13 cellular contexts compared by ENCODE assay signal in the genomic region with DNA sequence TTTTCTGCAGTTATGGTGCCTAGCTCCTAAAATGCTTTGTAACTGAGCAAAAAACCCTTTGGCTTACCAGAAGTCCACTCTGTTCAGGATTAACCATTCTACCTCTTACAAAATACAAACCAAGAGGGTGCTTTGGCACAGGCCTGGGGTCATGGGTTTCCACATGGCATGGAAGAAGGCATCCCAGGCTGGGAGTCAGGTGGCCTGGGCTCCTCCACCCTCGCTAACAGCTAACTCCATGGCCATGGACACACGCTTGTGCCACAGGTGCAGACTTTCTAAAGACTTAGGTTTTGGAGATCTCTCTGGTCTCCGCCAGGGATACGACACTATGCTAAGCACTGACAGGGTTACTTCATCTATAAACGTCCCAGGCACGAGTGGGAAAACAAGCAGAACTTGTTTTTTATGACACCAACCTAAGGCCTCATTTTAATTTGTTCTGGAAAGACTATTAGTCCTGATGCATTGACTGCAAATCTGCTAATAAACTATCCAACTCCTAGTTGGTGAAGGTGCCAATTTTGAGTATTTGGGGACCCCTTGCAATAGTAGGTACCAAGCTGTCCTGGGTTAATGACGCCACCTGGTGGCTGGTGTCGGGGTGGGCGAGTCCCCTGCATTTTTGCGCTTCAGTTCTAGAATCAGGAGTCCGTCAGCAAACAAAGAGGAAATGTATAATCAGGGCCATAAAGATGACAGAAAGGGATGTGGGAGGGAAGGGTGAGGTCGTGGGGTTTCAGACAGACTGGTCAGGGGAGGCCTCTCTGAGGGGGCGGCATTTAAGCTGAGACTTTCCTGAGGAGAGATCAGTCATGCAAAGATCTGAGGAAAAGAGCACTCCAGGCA. TPM values are rescaled to one million over a fixed set of nuclear protein-coding genes. Genes with fewer than 3 reads are reported as not detected.
DNase-seq lines count a peak whose midpoint lies in the region; ATAC-seq, FAIRE-seq and TF ChIP-seq lines count a peak whose summit lies in the region.
"Had no signal": no experiment of that assay in that cellular context is flagged by ENCODE, and none has a peak within 500 bp of the region (broad histone marks: within the 10 kb centered on the region; RNA-seq: fewer than 3 reads in every experiment).

No MANE protein-coding gene starts in this region.

- FAIRE-seq in bronchial epithelial cell (lab: Jason Lieb, UNC) (no peak), GM12891 (lab: Jason Lieb, UNC) (no peak)

- no peaks in the 10 kb centered on the region for H3K27me3 ChIP-seq in bronchial epithelial cell (ENCODE audit: control insufficient read depth, insufficient read depth, low read length)

- no peak overlapping the region for H3K27ac Mint-ChIP-seq in progenitor cell of endocrine pancreas
- no peak overlapping the region for H3K27ac Mint-ChIP-seq in naive thymus-derived CD8-positive, alpha-beta T cell
- no peak overlapping the region for H3K27ac Mint-ChIP-seq in activated T-helper 1 cell treated with anti-CD3 and anti-CD28 coated beads, Interleukin-12 subunit alpha, Interleukin-12 subunit beta, Interleukin-2, Interleukin-4 antibody, amounts not matched to agents 30 ng/mL and 10 ng/mL and 1 ng/mL, durations not matched to agents 14 hours and 24 hours and 36 hours
- H3K27ac Mint-ChIP-seq: stimulated activated naive CD8-positive, alpha-beta T cell treated with anti-CD3 and anti-CD28 coated beads, Interleukin-15, Interleukin-2, amounts not matched to agents 100 ng/mL and 50 ng/mL, for 24 hours had no signal

- no peaks in the 10 kb centered on the region for H3K36me3 Mint-ChIP-seq in progenitor cell of endocrine pancreas (ENCODE audit: insufficient read depth)
- peaks cover 0 to 7% (median 0%) of the 10 kb centered on the region in 3 donors for H3K36me3 Mint-ChIP-seq in naive thymus-derived CD8-positive, alpha-beta T cell
- H3K36me3 Mint-ChIP-seq in activated T-helper 1 cell treated with anti-CD3 and anti-CD28 coated beads, Interleukin-12 subunit alpha, Interleukin-12 subunit beta, Interleukin-2, Interleukin-4 antibody, amounts not matched to agents 30 ng/mL and 10 ng/mL and 1 ng/mL, durations not matched to agents 14 hours and 24 hours and 36 hours (ENCODE audit: low read depth) = no peaks in the 10 kb centered on the region

- no peak for TF ChIP-seq POLR2A in GM12891 (IDR thresholded peaks at IDR 0.05; ENCODE audit: low read depth, low read length)

- no peaks in the 10 kb centered on the region for H3K9me3 Mint-ChIP-seq in progenitor cell of endocrine pancreas (ENCODE audit: low read depth)
- H3K9me3 Mint-ChIP-seq in naive thymus-derived CD8-positive, alpha-beta T cell = peaks cover 0 to 2% (median 0%) of the 10 kb centered on the region in 9 donors
- no peaks in the 10 kb centered on the region for H3K9me3 Mint-ChIP-seq in activated T-helper 1 cell treated with anti-CD3 and anti-CD28 coated beads, Interleukin-12 subunit alpha, Interleukin-12 subunit beta, Interleukin-2, Interleukin-4 antibody, amounts not matched to agents 30 ng/mL and 10 ng/mL and 1 ng/mL, durations not matched to agents 14 hours and 24 hours and 36 hours
- H3K9me3 Mint-ChIP-seq: stimulated activated naive CD8-positive, alpha-beta T cell treated with anti-CD3 and anti-CD28 coated beads, Interleukin-15, Interleukin-2, amounts not matched to agents 100 ng/mL and 50 ng/mL, for 24 hours had no signal

- H3K4me3 Mint-ChIP-seq in progenitor cell of endocrine pancreas (ENCODE audit: low read depth) = no peak overlapping the region
- H3K4me3 Mint-ChIP-seq in naive thymus-derived CD8-positive, alpha-beta T cell = no peak overlapping the region
- H3K4me3 Mint-ChIP-seq in activated T-helper 1 cell treated with anti-CD3 and anti-CD28 coated beads, Interleukin-12 subunit alpha, Interleukin-12 subunit beta, Interleukin-2, Interleukin-4 antibody, amounts not matched to agents 30 ng/mL and 10 ng/mL and 1 ng/mL, durations not matched to agents 14 hours and 24 hours and 36 hours = no peak overlapping the region
- H3K4me3 Mint-ChIP-seq: stimulated activated naive CD8-positive, alpha-beta T cell treated with anti-CD3 and anti-CD28 coated beads, Interleukin-15, Interleukin-2, amounts not matched to agents 100 ng/mL and 50 ng/mL, for 24 hours had no signal

- peaks cover 4% of the 10 kb centered on the region for H3K4me1 Mint-ChIP-seq in progenitor cell of endocrine pancreas (ENCODE audit: low read depth)
- H3K4me1 Mint-ChIP-seq in naive thymus-derived CD8-positive, alpha-beta T cell = peaks cover 0 to 2% (median 0%) of the 10 kb centered on the region in 4 donors
- H3K4me1 Mint-ChIP-seq in activated T-helper 1 cell treated with anti-CD3 and anti-CD28 coated beads, Interleukin-12 subunit alpha, Interleukin-12 subunit beta, Interleukin-2, Interleukin-4 antibody, amounts not matched to agents 30 ng/mL and 10 ng/mL and 1 ng/mL, durations not matched to agents 14 hours and 24 hours and 36 hours (ENCODE audit: low read depth) = no peaks in the 10 kb centered on the region

- H3K4me3 ChIP-seq in bronchial epithelial cell (ENCODE audit: low read depth, low read length) = no peak overlapping the region

- no peaks in the 10 kb centered on the region for H3K36me3 ChIP-seq in bronchial epithelial cell (ENCODE audit: control insufficient read depth, insufficient read depth, low read length)

- peak; percentile 58 for DNase-seq in activated CD4-positive, alpha-beta T cell treated with anti-CD3 and anti-CD28 coated beads for 48 hours
- DNase-seq in activated CD4-positive, alpha-beta T cell treated with anti-CD3 and anti-CD28 coated beads, Interleukin-2, amount 50 U/mL, for 4 hours = no peak
- DNase-seq in bronchial epithelial cell (ENCODE audit: low read depth) (no peak), progenitor cell of endocrine pancreas (ENCODE audit: low spot score, unreplicated experiment) (no peak), GM12891 (ENCODE audit: insufficient read length, low spot score) (no peak)
- no peak for DNase-seq in naive thymus-derived CD8-positive, alpha-beta T cell
- no peak for DNase-seq in activated T-helper 1 cell treated with anti-CD3 and anti-CD28 coated beads, Interleukin-12 subunit alpha, Interleukin-12 subunit beta, Interleukin-2, Interleukin-4 antibody, amounts not matched to agents 30 ng/mL and 10 ng/mL and 1 ng/mL, durations not matched to agents 14 hours and 24 hours and 36 hours (ENCODE audit: low spot score)
- DNase-seq: C1 segment of cervical spinal cord, caudate nucleus, NCI-H345 had no signal

- TF ChIP-seq CTCF in bronchial epithelial cell (IDR thresholded peaks at IDR 0.05; ENCODE audit: insufficient read depth, low read length, severe bottlenecking) (peak; percentile 33), progenitor cell of endocrine pancreas (IDR thresholded peaks at IDR 0.05; ENCODE audit: unreplicated experiment) (peak; percentile 53)

- intact Hi-C loops in activated T-helper 1 cell treated with anti-CD3 and anti-CD28 coated beads, Interleukin-12 subunit alpha, Interleukin-12 subunit beta, Interleukin-2, Interleukin-4 antibody, amounts not matched to agents 30 ng/mL and 10 ng/mL and 1 ng/mL, durations not matched to agents 14 hours and 24 hours and 36 hours (cut with micrococcal nuclease) = no loop called here

- no peak for ATAC-seq in naive thymus-derived CD8-positive, alpha-beta T cell
- ATAC-seq: sciatic nerve had no signal

- peaks cover 34% of the 10 kb centered on the region for H3K27me3 Mint-ChIP-seq in progenitor cell of endocrine pancreas
- H3K27me3 Mint-ChIP-seq in naive thymus-derived CD8-positive, alpha-beta T cell = peaks cover 8 to 20% (median 13%) of the 10 kb centered on the region in 5 donors
- peaks cover 11% of the 10 kb centered on the region for H3K27me3 Mint-ChIP-seq in activated T-helper 1 cell treated with anti-CD3 and anti-CD28 coated beads, Interleukin-12 subunit alpha, Interleukin-12 subunit beta, Interleukin-2, Interleukin-4 antibody, amounts not matched to agents 30 ng/mL and 10 ng/mL and 1 ng/mL, durations not matched to agents 14 hours and 24 hours and 36 hours (ENCODE audit: insufficient read depth)

- POLR2A ChIA-PET in naive thymus-derived CD8-positive, alpha-beta T cell (lab: Charles Lee) = no interaction called here

- TF ChIP-seq RAD21 in Ishikawa (IDR thresholded peaks at IDR 0.05; ENCODE audit: low read depth) = peak; percentile 45; the same call in 1 of the 2 replicates

- no peak for TF ChIP-seq EP300 in Ishikawa (IDR thresholded peaks at IDR 0.05; ENCODE audit: borderline replicate concordance)

TF ChIP-seq in Ishikawa, 13 proteins besides CTCF, POLR2A, EP300 and RAD21 (continues in another document):
- no peak for TF ChIP-seq YY1 (IDR thresholded peaks at IDR 0.05; ENCODE audit: low read depth)
- TF ChIP-seq EGR1 (IDR thresholded peaks at IDR 0.05) = no peak
- no peak for TF ChIP-seq FOXM1 (IDR thresholded peaks at IDR 0.05; ENCODE audit: borderline replicate concordance, low read depth)

TF ChIP-seq in GM12891, 5 proteins besides CTCF, POLR2A, EP300 and RAD21:
- TF ChIP-seq POLR2AphosphoS5 (IDR thresholded peaks at IDR 0.05; ENCODE audit: low read depth, low read length) = no peak
- no peak for TF ChIP-seq POU2F2 (IDR thresholded peaks at IDR 0.05; ENCODE audit: low read depth, low read length)
- TF ChIP-seq TAF1 (IDR thresholded peaks at IDR 0.05; ENCODE audit: low read depth, low read length) = no peak
- TF ChIP-seq SPI1 (IDR thresholded peaks at IDR 0.05; ENCODE audit: low read depth, low read length) = no peak
- no peak for TF ChIP-seq PAX5 (IDR thresholded peaks at IDR 0.05; ENCODE audit: insufficient read depth, low read length, severe bottlenecking)

RNA-seq across cellular contexts. Expression of a gene that starts 10.3 kb away (rescaled TPM):
- total RNA-seq in bronchial epithelial cell (217 and 666 TPM in 2 replicates), progenitor cell of endocrine pancreas (0.33 and 0.41 TPM in 2 replicates)
- 0.03 TPM for polyA plus RNA-seq in GM12891 (2012; ENCODE audit: low read depth, missing spikeins)
- not detected for total RNA-seq in naive thymus-derived CD8-positive, alpha-beta T cell
- not detected for polyA plus RNA-seq in naive thymus-derived CD8-positive, alpha-beta T cell
- not detected in 2 replicates for total RNA-seq in activated T-helper 1 cell treated with anti-CD3 and anti-CD28 coated beads, Interleukin-12 subunit alpha, Interleukin-12 subunit beta, Interleukin-2, Interleukin-4 antibody, amounts not matched to agents 30 ng/mL and 10 ng/mL and 1 ng/mL, durations not matched to agents 14 hours and 24 hours and 36 hours

RNA-seq across cellular contexts. Expression of a gene that starts 49.8 kb away (rescaled TPM):
- total RNA-seq in bronchial epithelial cell = 4.2 TPM in 2 replicates
- 0.86 and 1.6 TPM in 2 replicates for total RNA-seq in progenitor cell of endocrine pancreas
- 16.3 TPM for polyA plus RNA-seq in GM12891 (2012; ENCODE audit: low read depth, missing spikeins)
- 1 to 10 TPM in 1 of 2 experiments, under 1 TPM in 1; 0.78 to 2.7 TPM for total RNA-seq in naive thymus-derived CD8-positive, alpha-beta T cell
- polyA plus RNA-seq in naive thymus-derived CD8-positive, alpha-beta T cell = not detected
- total RNA-seq in activated T-helper 1 cell treated with anti-CD3 and anti-CD28 coated beads, Interleukin-12 subunit alpha, Interleukin-12 subunit beta, Interleukin-2, Interleukin-4 antibody, amounts not matched to agents 30 ng/mL and 10 ng/mL and 1 ng/mL, durations not matched to agents 14 hours and 24 hours and 36 hours = 1.9 and 2.0 TPM in 2 replicates

Comparison
In these comparisons a context has a peak if more than half of its experiments do, and no peak if none do; other contexts are left out.
1. RNA of a gene that starts 10.3 kb away (total RNA-seq): 217 to 666 TPM in bronchial epithelial cell; 0.33 to 0.41 TPM in progenitor cell of endocrine pancreas, not detected in activated T-helper 1 cell treated with anti-CD3 and anti-CD28 coated beads, Interleukin-12 subunit alpha, Interleukin-12 subunit beta, Interleukin-2, Interleukin-4 antibody, amounts not matched to agents 30 ng/mL and 10 ng/mL and 1 ng/mL, durations not matched to agents 14 hours and 24 hours and 36 hours and not detected in naive thymus-derived CD8-positive, alpha-beta T cell; every median in the first group is over 100 times any median in the second.